In the genomic region with DNA sequence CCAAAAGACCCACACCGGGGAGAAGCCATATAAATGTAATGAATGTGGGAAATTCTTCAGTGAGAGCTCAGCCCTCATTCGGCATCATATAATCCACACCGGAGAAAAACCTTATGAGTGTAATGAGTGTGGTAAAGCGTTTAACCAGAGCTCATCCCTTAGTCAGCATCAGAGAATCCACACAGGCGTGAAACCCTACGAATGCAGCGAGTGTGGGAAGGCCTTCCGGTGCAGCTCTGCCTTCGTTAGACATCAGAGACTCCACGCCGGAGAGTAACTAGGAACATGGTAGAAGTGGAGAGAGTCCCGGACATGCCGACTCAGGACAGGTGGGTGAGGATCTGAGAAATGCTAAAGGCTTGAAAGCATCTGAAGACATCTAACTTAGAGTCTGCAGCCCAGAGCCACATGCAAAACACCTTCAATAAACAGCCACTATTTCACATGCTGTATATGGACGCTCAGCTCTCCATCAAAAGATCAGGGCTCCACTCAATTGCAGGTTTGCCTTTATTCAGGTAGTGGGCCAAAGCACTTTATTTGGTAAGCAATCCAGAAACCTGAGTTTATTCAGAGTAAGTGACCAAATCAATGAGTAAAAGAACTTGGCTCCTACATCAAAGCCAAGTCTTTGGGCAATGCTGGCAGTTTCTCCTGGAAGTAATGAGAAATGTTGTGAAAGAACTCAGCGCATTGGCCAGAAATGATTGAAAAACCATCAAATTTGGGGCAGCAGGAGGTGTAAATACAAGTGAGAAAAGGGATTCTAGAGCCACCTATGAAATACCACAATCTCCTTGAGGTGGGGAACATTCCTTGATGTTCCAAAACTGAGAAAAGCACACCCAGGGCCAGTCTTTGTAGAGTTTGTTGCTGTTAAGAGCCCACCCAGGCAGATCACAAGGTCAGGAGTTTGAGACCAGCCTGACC, we compare ENCODE assay signal across 9 cellular contexts. TPM values are rescaled to one million over a fixed set of nuclear protein-coding genes. Genes with fewer than 3 reads are reported as not detected.
A peak's percentile ranks its signal among the peaks of the same experiment; 100 is the strongest.
DNase-seq lines count a peak whose midpoint lies in the region; ATAC-seq and TF ChIP-seq lines count a peak whose summit lies in the region.
"Had no signal": no experiment of that assay in that cellular context is flagged by ENCODE, and none has a peak within 500 bp of the region (broad histone marks: within the 10 kb centered on the region; RNA-seq: fewer than 3 reads in every experiment).

No MANE protein-coding gene starts in this region.

- peak; percentile 13 for TF ChIP-seq POLR2A in HCT116 (IDR thresholded peaks at IDR 0.05; ENCODE audit: borderline replicate concordance, extremely low read depth, insufficient read depth, insufficient read length)

- DNase-seq in EH (ENCODE audit: low read depth) = peak; percentile 21
- no peak for DNase-seq in HCT116 (ENCODE audit: low read depth, low spot score)
- peak; percentile 80 for DNase-seq in activated CD8-positive, alpha-beta memory T cell treated with anti-CD3 and anti-CD28 coated beads, Interleukin-2, amount 50 U/mL, for 48 hours
- DNase-seq in kidney tubule cell (ENCODE audit: low spot score) = peak; percentile 23
- no peak for DNase-seq in epidermal melanocyte (ENCODE audit: insufficient read length, low spot score)
- DNase-seq in CD4-positive, alpha-beta memory T cell = no peak
- no peak for DNase-seq in NCI-H1048 (lab: John Stamatoyannopoulos, UW)

- no peaks in the 10 kb centered on the region for H3K27me3 ChIP-seq in HCT116 (ENCODE audit: insufficient read depth, low read length)
- no peaks in the 10 kb centered on the region for H3K27me3 ChIP-seq in CD4-positive, alpha-beta memory T cell (ENCODE audit: insufficient read depth, low read length)

- CTCF ChIA-PET in HCT116 (lab: Charles Lee) = interaction anchor here (1.8 kb wide), 1 partner anchor 10 kb away, joined by 4 read pairs; no protein-coding TSS in a partner anchor
- CTCF ChIA-PET in CD4-positive, alpha-beta memory T cell (lab: Charles Lee; ENCODE audit: partially characterized antibody) = interaction anchor here (1.6 kb wide), 1 partner anchor 10 kb away, joined by 3 read pairs; no protein-coding TSS in a partner anchor

- TSS peak; percentile 36 for BruUV-seq in HCT116 (replicated peaks; lab: Mats Ljungman, UMichigan)

- H3K79me2 ChIP-seq in HCT116 (ENCODE audit: insufficient read depth, low read length) = peaks cover 24% of the 10 kb centered on the region

- peaks cover 17 to 36% (median 26%) of the 10 kb centered on the region in 4 donors for H3K4me1 Mint-ChIP-seq in CD4-positive, alpha-beta memory T cell

- peak; percentile 13 for ATAC-seq in HCT116
- no peak for ATAC-seq in HG02970 (IDR thresholded peaks at IDR 0.05; ENCODE audit: low FRiP score, unreplicated experiment)

- peak overlapping the region; percentile 97; the same call in 1 of the 2 replicates for H3K27ac ChIP-seq in HCT116 (ENCODE audit: low read depth, low read length)
- H3K27ac ChIP-seq in CD4-positive, alpha-beta memory T cell (ENCODE audit: low read depth, low read length) = no peak overlapping the region

- TF ChIP-seq CTCF in HCT116 (IDR thresholded peaks at IDR 0.05 in 2 of 3, conservative IDR thresholded peaks at IDR 0.05 in 1 of 3; ENCODE audit: borderline replicate concordance in 1 of 3, insufficient read depth in 1 of 3, low read depth in 2 of 3, low read length in 2 of 3) = no peak

- H3K4me1 ChIP-seq in HCT116 (ENCODE audit: control insufficient read depth in 1 of 2, insufficient read depth in 2 of 2, low read length in 2 of 2) = peaks cover 8 to 56% of the 10 kb centered on the region in 2 experiments
- H3K4me1 ChIP-seq in CD4-positive, alpha-beta memory T cell (ENCODE audit: insufficient read depth, low read length) = peaks cover 14% of the 10 kb centered on the region

- POLR2A ChIA-PET in HCT116 (lab: Charles Lee) = interaction anchor here (0.6 to 2.1 kb wide), 4 partner anchors 21 to 452 kb away, joined by 3 to 9 read pairs (median 6); a partner anchor contains a TSS
- POLR2A ChIA-PET in CD4-positive, alpha-beta memory T cell (lab: Charles Lee; ENCODE audit: partially characterized antibody) = interaction anchor here (1.7 kb wide), 1 partner anchor 221 kb away, joined by 5 read pairs; no protein-coding TSS in a partner anchor

- TF ChIP-seq RAD21 in HCT116 (IDR thresholded peaks at IDR 0.05; ENCODE audit: low read depth) = no peak

- H3K36me3 Mint-ChIP-seq in CD4-positive, alpha-beta memory T cell = peaks cover 64 to 83% of the 10 kb centered on the region in 2 donors

- intact Hi-C loops in HCT116 (cut with micrococcal nuclease) = no loop called here
- intact Hi-C loops in CD4-positive, alpha-beta memory T cell (cut with micrococcal nuclease) = no loop called here

- H3K27me3 Mint-ChIP-seq in CD4-positive, alpha-beta memory T cell = no peaks in the 10 kb centered on the region

- no peak overlapping the region for H2AFZ ChIP-seq in HCT116 (ENCODE audit: low read depth, low read length, poor library complexity, severe bottlenecking)

- H3K4me2 ChIP-seq in HCT116 (ENCODE audit: low read length) = no peak overlapping the region

- H3K9ac ChIP-seq in HCT116 (ENCODE audit: low read length) = no peak overlapping the region

- H3K9me3 ChIP-seq in HCT116 (ENCODE audit: control insufficient read depth in 1 of 2, insufficient read depth in 1 of 2, low read depth in 1 of 2, low read length in 2 of 2) = no peaks in the 10 kb centered on the region
- no peaks in the 10 kb centered on the region for H3K9me3 ChIP-seq in CD4-positive, alpha-beta memory T cell (ENCODE audit: control insufficient read depth in 1 of 2, low read length in 2 of 2)

- no peak overlapping the region for H3K4me3 Mint-ChIP-seq in CD4-positive, alpha-beta memory T cell

- H3K9me2 ChIP-seq in HCT116 (ENCODE audit: insufficient read depth) = no peaks in the 10 kb centered on the region

- H3K27ac Mint-ChIP-seq in CD4-positive, alpha-beta memory T cell = peak overlapping the region in 3 of 7 donors; percentile 37 to 75 (median 52)

- peaks cover 0 to 5% (median 0%) of the 10 kb centered on the region in 8 donors for H3K9me3 Mint-ChIP-seq in CD4-positive, alpha-beta memory T cell

- RAD21 ChIA-PET in HCT116 (lab: Charles Lee; ENCODE audit: low non-redundant PET in 1 of 2, low total read pairs in 2 of 2, uncharacterized antibody in 2 of 2, unreplicated experiment in 2 of 2) = no interaction called here

- H3K36me3 ChIP-seq in HCT116 (ENCODE audit: control insufficient read depth in 1 of 2, insufficient read depth in 2 of 2, low read length in 2 of 2) = peaks cover 28 to 58% of the 10 kb centered on the region in 2 experiments
- peaks cover 74% of the 10 kb centered on the region for H3K36me3 ChIP-seq in CD4-positive, alpha-beta memory T cell (ENCODE audit: insufficient read depth, low read length)

- peaks cover 38% of the 10 kb centered on the region for H4K20me1 ChIP-seq in HCT116 (ENCODE audit: insufficient read depth)

- H3K4me3 ChIP-seq in HCT116 (replicated peaks in 1 of 2; ENCODE audit: low read depth in 1 of 2, low read length in 2 of 2) = no peak overlapping the region
- no peak overlapping the region for H3K4me3 ChIP-seq in CD4-positive, alpha-beta memory T cell (ENCODE audit: low read length in 2 of 2)
- H3K4me3 ChIP-seq: lung had no signal

TF ChIP-seq in HCT116, 20 proteins besides CTCF, POLR2A, EP300 and RAD21:
- TF ChIP-seq, protein P1, sequence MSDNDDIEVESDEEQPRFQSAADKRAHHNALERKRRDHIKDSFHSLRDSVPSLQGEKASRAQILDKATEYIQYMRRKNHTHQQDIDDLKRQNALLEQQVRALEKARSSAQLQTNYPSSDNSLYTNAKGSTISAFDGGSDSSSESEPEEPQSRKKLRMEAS (IDR thresholded peaks at IDR 0.05) = no peak
- TF ChIP-seq POLR2AphosphoS5 (IDR thresholded peaks at IDR 0.05; ENCODE audit: low read depth, low read length) = peak; percentile 15
TF ChIP-seq in HCT116: peak in this region for 1.

RNA-seq across cellular contexts. Expression of a gene that starts 6.0 kb away (rescaled TPM):
- 2,679 TPM for total RNA-seq in HCT116 (2021; ENCODE audit: unreplicated experiment)
- 5,001 and 5,019 TPM in 2 replicates for polyA plus RNA-seq in HCT116 (2012)
- 1,000 to 10,000 TPM; 1,622 to 1,664 TPM for total RNA-seq in CD4-positive, alpha-beta memory T cell
- polyA plus RNA-seq in CD4-positive, alpha-beta memory T cell = 1,000 to 10,000 TPM; 1,304 to 1,786 TPM

RNA-seq across cellular contexts. Expression of a gene that starts 6.1 kb away (rescaled TPM):
- total RNA-seq in HCT116 (2021; ENCODE audit: unreplicated experiment) = 25.9 TPM
- 21.0 and 23.3 TPM in 2 replicates for polyA plus RNA-seq in HCT116 (2012)
- total RNA-seq in CD4-positive, alpha-beta memory T cell = 10 to 100 TPM; 30.5 to 31.3 TPM
- polyA plus RNA-seq in CD4-positive, alpha-beta memory T cell = 1 to 10 TPM; 4.3 to 9.2 TPM

RNA-seq across cellular contexts. Expression of a gene that starts 21.0 kb away (rescaled TPM):
- 5.3 TPM for total RNA-seq in HCT116 (2021; ENCODE audit: unreplicated experiment)
- polyA plus RNA-seq in HCT116 (2012) = 2.2 and 3.0 TPM in 2 replicates
- total RNA-seq in CD4-positive, alpha-beta memory T cell = 10 to 100 TPM; 22.2 to 22.5 TPM
- 1 to 10 TPM; 1.0 to 5.8 TPM for polyA plus RNA-seq in CD4-positive, alpha-beta memory T cell

RNA-seq across cellular contexts. Expression of a gene that starts 48.2 kb away (rescaled TPM):
- total RNA-seq in HCT116 (2021; ENCODE audit: unreplicated experiment) = 16.8 TPM
- 14.7 and 15.3 TPM in 2 replicates for polyA plus RNA-seq in HCT116 (2012)
- total RNA-seq in CD4-positive, alpha-beta memory T cell = 1 to 10 TPM; 2.1 to 2.3 TPM
- 1 to 10 TPM; 1.1 to 3.2 TPM for polyA plus RNA-seq in CD4-positive, alpha-beta memory T cell

Comparison
In these comparisons a context has a peak if more than half of its experiments do, and no peak if none do; other contexts are left out.
1. DNase-seq: peak in EH (single experiment), activated CD8-positive, alpha-beta memory T cell treated with anti-CD3 and anti-CD28 coated beads, Interleukin-2, amount 50 U/mL, for 48 hours (single experiment) and kidney tubule cell (single experiment); none in HCT116 (single experiment), epidermal melanocyte (single experiment), CD4-positive, alpha-beta memory T cell (0 of 5) and NCI-H1048 (single experiment).